Comparison of ENCODE assay signal across 1 cellular context in genomic region chr5:181239062-181239663, GRCh38.
TF ChIP-seq lines count a peak whose summit lies in the region.

No MANE protein-coding gene starts in this region.

TF ChIP-seq in GM23338, 12 proteins besides CTCF, POLR2A, EP300 and RAD21:
- no peak for TF ChIP-seq JUNB (IDR thresholded peaks at IDR 0.05; ENCODE audit: unreplicated experiment)
- TF ChIP-seq STAT1 (IDR thresholded peaks at IDR 0.05; ENCODE audit: unreplicated experiment): no peak
